ENCODE assay signal across 26 cellular contexts in the genomic region with DNA sequence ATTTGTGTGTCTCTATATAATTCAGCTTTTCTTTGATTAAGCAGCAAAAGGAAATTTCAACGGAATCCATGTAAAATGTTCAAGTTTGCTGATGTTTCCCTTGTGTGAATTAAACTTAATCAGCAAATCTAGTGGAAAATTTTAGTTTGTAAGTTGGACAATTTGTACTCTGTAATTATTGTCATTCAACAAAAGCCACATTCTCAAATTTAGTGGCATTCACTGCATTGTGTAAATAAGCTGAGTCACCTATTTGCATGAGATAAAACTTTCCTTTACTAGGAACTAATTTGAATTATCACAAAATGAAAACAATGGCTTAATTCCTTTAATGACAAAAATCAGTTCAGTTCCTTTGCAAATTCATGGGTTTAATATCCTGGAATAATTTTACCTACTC.
"Had no signal": no experiment of that assay in that cellular context is flagged by ENCODE, and none has a peak within 500 bp of the region (broad histone marks: within the 10 kb centered on the region; RNA-seq: fewer than 3 reads in every experiment).

No MANE protein-coding gene starts in this region.

- H3K9me3 ChIP-seq: ascending aorta, esophagus muscularis mucosa, lower lobe of right lung had no signal

- ATAC-seq: foreskin keratinocyte, heart left ventricle, lower lobe of right lung, natural killer cell, right cardiac atrium had no signal

- H3K9ac ChIP-seq: neural progenitor cell had no signal

- H2AFZ ChIP-seq: neural progenitor cell had no signal

- H3K27me3 ChIP-seq: ascending aorta, esophagus muscularis mucosa, foreskin keratinocyte, heart left ventricle, neural progenitor cell, tibial nerve had no signal

- H3K4me3 Mint-ChIP-seq: activated CD4-positive, alpha-beta memory T cell treated with anti-CD3 and anti-CD28 coated beads for 36 hours; activated CD4-positive, alpha-beta T cell treated with anti-CD3 and anti-CD28 coated beads, Interleukin-2, amount 10 ng/mL, durations not matched to agents 24 days and 14 days; activated naive CD4-positive, alpha-beta T cell treated with anti-CD3 and anti-CD28 coated beads, Interleukin-2, amount 10 ng/mL, durations not matched to agents 7 days and 5 days; activated naive CD8-positive, alpha-beta T cell treated with anti-CD3 and anti-CD28 coated beads, Interleukin-2, amount 10 ng/mL, durations not matched to agents 7 days and 5 days; activated T-helper 1 cell treated with anti-CD3 and anti-CD28 coated beads, Interleukin-12 subunit alpha, Interleukin-12 subunit beta, Interleukin-2, Interleukin-4 antibody, amounts not matched to agents 30 ng/mL and 10 ng/mL and 1 ng/mL, durations not matched to agents 14 hours and 24 hours and 36 hours; natural killer cell; neural progenitor cell had no signal

- H3K9me3 Mint-ChIP-seq: activated CD4-positive, alpha-beta T cell treated with anti-CD3 and anti-CD28 coated beads, Interleukin-2, amount 10 ng/mL, durations not matched to agents 24 days and 14 days had no signal

- H3K36me3 ChIP-seq: ascending aorta, esophagus muscularis mucosa, heart left ventricle, lower lobe of right lung, neural progenitor cell, tibial nerve had no signal

- H3K4me3 ChIP-seq: ascending aorta, esophagus muscularis mucosa, heart left ventricle, lower lobe of right lung, neural progenitor cell, tibial nerve had no signal

- DNase-seq: activated CD4-positive, alpha-beta memory T cell treated with anti-CD3 and anti-CD28 coated beads for 36 hours; activated CD4-positive, alpha-beta T cell treated with anti-CD3 and anti-CD28 coated beads, Interleukin-2, amount 10 ng/mL, durations not matched to agents 24 days and 14 days; activated CD4-positive, CD25-positive, alpha-beta regulatory T cell treated with anti-CD3 and anti-CD28 coated beads, Interleukin-2, amount 50 U/mL, for 72 hours; activated CD8-positive, alpha-beta memory T cell treated with anti-CD3 and anti-CD28 coated beads, Interleukin-2, amount 50 U/mL, for 4 hours; activated gamma-delta T cell; activated naive CD4-positive, alpha-beta T cell treated with anti-CD3 and anti-CD28 coated beads, Interleukin-2, amount 10 ng/mL, durations not matched to agents 7 days and 5 days; activated naive CD8-positive, alpha-beta T cell treated with anti-CD3 and anti-CD28 coated beads, Interleukin-2, amount 10 ng/mL, durations not matched to agents 7 days and 5 days; activated T-cell treated with anti-CD3 and anti-CD28 coated beads, Interleukin-2, amount 50 U/mL, for 1 hour; caudate nucleus; cortex of kidney; heart left ventricle; hypothalamus; lower lobe of right lung; mesenchymal stem cell; natural killer cell; posterior cingulate gyrus; right cardiac atrium; stimulated activated CD4-positive, alpha-beta T cell treated with anti-CD3 and anti-CD28 coated beads, Interleukin-15, amount 100 ng/mL, for 24 hours; stimulated activated CD4-positive, alpha-beta T cell treated with anti-CD3 and anti-CD28 coated beads, Interleukin-2, amount 100 ng/mL, for 24 hours; stimulated activated naive CD4-positive, alpha-beta T cell had no signal

- H3K4me2 ChIP-seq: neural progenitor cell had no signal

- H3K27ac Mint-ChIP-seq: activated CD4-positive, alpha-beta memory T cell treated with anti-CD3 and anti-CD28 coated beads for 36 hours; activated CD4-positive, alpha-beta T cell treated with anti-CD3 and anti-CD28 coated beads, Interleukin-2, amount 10 ng/mL, durations not matched to agents 24 days and 14 days; activated naive CD4-positive, alpha-beta T cell treated with anti-CD3 and anti-CD28 coated beads, Interleukin-2, amount 10 ng/mL, durations not matched to agents 7 days and 5 days; activated naive CD8-positive, alpha-beta T cell treated with anti-CD3 and anti-CD28 coated beads, Interleukin-2, amount 10 ng/mL, durations not matched to agents 7 days and 5 days; activated T-helper 1 cell treated with anti-CD3 and anti-CD28 coated beads, Interleukin-12 subunit alpha, Interleukin-12 subunit beta, Interleukin-2, Interleukin-4 antibody, amounts not matched to agents 30 ng/mL and 10 ng/mL and 1 ng/mL, durations not matched to agents 14 hours and 24 hours and 36 hours; natural killer cell; neural progenitor cell had no signal

- H3K27ac ChIP-seq: ascending aorta, esophagus muscularis mucosa, foreskin keratinocyte, heart left ventricle, lower lobe of right lung, neural progenitor cell, tibial nerve had no signal

- H3K27me3 Mint-ChIP-seq: activated CD4-positive, alpha-beta memory T cell treated with anti-CD3 and anti-CD28 coated beads for 36 hours; activated CD4-positive, alpha-beta T cell treated with anti-CD3 and anti-CD28 coated beads, Interleukin-2, amount 10 ng/mL, durations not matched to agents 24 days and 14 days; activated naive CD4-positive, alpha-beta T cell treated with anti-CD3 and anti-CD28 coated beads, Interleukin-2, amount 10 ng/mL, durations not matched to agents 7 days and 5 days; activated naive CD8-positive, alpha-beta T cell treated with anti-CD3 and anti-CD28 coated beads, Interleukin-2, amount 10 ng/mL, durations not matched to agents 7 days and 5 days had no signal

- H3K36me3 Mint-ChIP-seq: activated CD4-positive, alpha-beta memory T cell treated with anti-CD3 and anti-CD28 coated beads for 36 hours; activated naive CD4-positive, alpha-beta T cell treated with anti-CD3 and anti-CD28 coated beads, Interleukin-2, amount 10 ng/mL, durations not matched to agents 7 days and 5 days; activated naive CD8-positive, alpha-beta T cell treated with anti-CD3 and anti-CD28 coated beads, Interleukin-2, amount 10 ng/mL, durations not matched to agents 7 days and 5 days; neural progenitor cell had no signal

- H3K4me1 ChIP-seq: ascending aorta, esophagus muscularis mucosa, foreskin keratinocyte, heart left ventricle, lower lobe of right lung, neural progenitor cell, tibial nerve had no signal

- H3K4me1 Mint-ChIP-seq: activated CD4-positive, alpha-beta T cell treated with anti-CD3 and anti-CD28 coated beads, Interleukin-2, amount 10 ng/mL, durations not matched to agents 24 days and 14 days; activated naive CD4-positive, alpha-beta T cell treated with anti-CD3 and anti-CD28 coated beads, Interleukin-2, amount 10 ng/mL, durations not matched to agents 7 days and 5 days; activated naive CD8-positive, alpha-beta T cell treated with anti-CD3 and anti-CD28 coated beads, Interleukin-2, amount 10 ng/mL, durations not matched to agents 7 days and 5 days; neural progenitor cell had no signal
